Comparison of ENCODE assay signal across 7 cellular contexts in genomic region chr2:69437751-69438154, GRCh38. TPM values are rescaled to one million over a fixed set of nuclear protein-coding genes. Genes with fewer than 3 reads are reported as not detected.
DNase-seq lines count a peak whose midpoint lies in the region; ATAC-seq lines count a peak whose summit lies in the region.

No MANE protein-coding gene starts in this region.

- H3K36me3 ChIP-seq in ectodermal cell (ENCODE audit: control insufficient read depth, insufficient read depth, low read length), result no peaks in the 10 kb centered on the region
- no peaks in the 10 kb centered on the region for H3K36me3 ChIP-seq in mucosa of stomach (ENCODE audit: control insufficient read depth, insufficient read depth, low read length)

- peak overlapping the region; percentile 83 for H3K27ac ChIP-seq in ectodermal cell (ENCODE audit: insufficient read depth, low read depth, low read length, poor library complexity, severe bottlenecking)

- 90 to 91% methylated on average over 7 of the region's 7 CpGs for whole genome bisulfite sequencing in ectodermal cell, 2 experiments

- ATAC-seq in GM21529 (IDR thresholded peaks at IDR 0.05; ENCODE audit: unreplicated experiment) (peak; percentile 5), GM18909 (IDR thresholded peaks at IDR 0.05; ENCODE audit: poor library complexity, unreplicated experiment) (no peak)

- peaks cover 11% of the 10 kb centered on the region for H3K4me1 ChIP-seq in ectodermal cell (ENCODE audit: control insufficient read depth, insufficient read depth, low read length)
- H3K4me1 ChIP-seq in mucosa of stomach (ENCODE audit: control insufficient read depth, insufficient read depth, low read length), result peaks cover 31% of the 10 kb centered on the region

- H3K27me3 ChIP-seq in ectodermal cell (ENCODE audit: control insufficient read depth, insufficient read depth, low read length, poor library complexity, severe bottlenecking) (no peaks in the 10 kb centered on the region), mucosa of stomach (ENCODE audit: control insufficient read depth, insufficient read depth, low read length) (no peaks in the 10 kb centered on the region)

- DNase-seq in NCI-H69 (lab: John Stamatoyannopoulos, UW), result peak; percentile 58
- DNase-seq in DMS 273 treated with DMSO at 0.1 percent for 48 hours (lab: John Stamatoyannopoulos, UW), result no peak
- DNase-seq in retina, result no peak

- H3K4me3 ChIP-seq in ectodermal cell (ENCODE audit: insufficient read depth, low read depth, low read length) (peak overlapping the region; percentile 90), mucosa of stomach (ENCODE audit: low read length) (peak overlapping the region; percentile 28)

- no peaks in the 10 kb centered on the region for H3K9me3 ChIP-seq in ectodermal cell (ENCODE audit: control insufficient read depth, low read length)
- H3K9me3 ChIP-seq in mucosa of stomach (ENCODE audit: control insufficient read depth, low read length), result no peaks in the 10 kb centered on the region

- H3K9ac ChIP-seq in mucosa of stomach (ENCODE audit: low read length), result peak overlapping the region; percentile 85

RNA-seq across cellular contexts. Expression of gene NFU1, which starts 0.5 kb away (rescaled TPM):
- polyA plus RNA-seq in ectodermal cell (2013, experiment 1 of 4), result 52.8 TPM
- 51.1 TPM for polyA plus RNA-seq in ectodermal cell (2013, experiment 2 of 4)
- 57.7 TPM for polyA plus RNA-seq in ectodermal cell (2013, experiment 3 of 4)
- 59.1 TPM for polyA plus RNA-seq in ectodermal cell (2013, experiment 4 of 4)

RNA-seq across cellular contexts. Expression of gene GFPT1, which starts 50.7 kb away (rescaled TPM):
- polyA plus RNA-seq in ectodermal cell (2013, experiment 1 of 4), result 31.8 TPM
- polyA plus RNA-seq in ectodermal cell (2013, experiment 2 of 4), result 31.5 TPM
- polyA plus RNA-seq in ectodermal cell (2013, experiment 3 of 4), result 19.2 TPM
- 21.8 TPM for polyA plus RNA-seq in ectodermal cell (2013, experiment 4 of 4)
